ENCODE assay signal across 1 cellular context in the genomic region with DNA sequence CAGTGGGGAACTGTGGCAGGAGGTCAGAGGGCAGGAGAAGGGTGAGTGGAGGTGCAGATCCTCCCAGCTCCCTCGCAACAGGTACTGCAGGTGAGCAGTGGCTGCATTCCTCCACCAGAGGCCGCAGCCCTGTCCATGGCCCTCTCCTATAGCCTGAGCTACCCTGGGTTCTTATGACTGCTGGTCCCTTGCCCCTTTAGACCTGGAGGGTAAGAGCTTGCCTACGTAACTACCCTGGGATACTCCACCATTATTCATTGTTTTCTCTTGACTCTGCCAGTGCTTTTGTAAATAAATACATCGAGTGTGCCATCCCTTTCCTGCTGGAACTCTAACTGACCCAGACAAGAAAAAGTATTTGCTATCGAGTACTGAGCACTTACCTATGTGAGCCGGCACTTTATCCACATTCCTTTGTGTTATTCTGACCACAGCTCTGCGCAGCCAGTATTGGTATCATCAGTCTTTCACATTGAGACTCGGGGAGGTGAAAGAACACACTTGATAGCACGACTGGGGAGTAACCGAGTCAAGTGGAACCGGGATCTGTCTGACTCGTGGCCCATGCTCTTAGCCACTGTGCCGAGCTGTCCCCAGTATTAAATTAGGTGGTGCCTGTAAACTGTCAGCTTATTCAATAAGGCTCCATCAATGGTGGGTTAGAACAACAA.
TF ChIP-seq lines count a peak whose summit lies in the region.

No MANE protein-coding gene starts in this region.

TF ChIP-seq in H1, 55 proteins besides CTCF, POLR2A, EP300 and RAD21:
- peak; percentile 53; the same call in 1 of the 2 replicates for TF ChIP-seq TEAD4 (IDR thresholded peaks at IDR 0.05; ENCODE audit: low read depth, low read length)
- TF ChIP-seq CTBP2 (IDR thresholded peaks at IDR 0.05; ENCODE audit: borderline replicate concordance, insufficient read depth, insufficient read length, low read length): no peak
